In genomic region chr12:2984698-2985097, GRCh38 we compare ENCODE assay signal across 21 cellular contexts. TPM values are rescaled to one million over a fixed set of nuclear protein-coding genes. Genes with fewer than 3 reads are reported as not detected.
A peak's percentile ranks its signal among the peaks of the same experiment; 100 is the strongest.
DNase-seq lines count a peak whose midpoint lies in the region; FAIRE-seq and TF ChIP-seq lines count a peak whose summit lies in the region.
"Had no signal": no experiment of that assay in that cellular context is flagged by ENCODE, and none has a peak within 500 bp of the region (broad histone marks: within the 10 kb centered on the region; RNA-seq: fewer than 3 reads in every experiment).

No MANE protein-coding gene starts in this region.

- peaks cover 11 to 23% (median 16%) of the 10 kb centered on the region in 10 experiments for H3K4me1 ChIP-seq in BLaER1 treated with 17β-estradiol and CSF1 and Interleukin-3, amounts not matched to agents 10 nM and 100 nM
- H3K4me1 ChIP-seq in osteoblast (ENCODE audit: insufficient read depth, low read length), result no peaks in the 10 kb centered on the region
- no peaks in the 10 kb centered on the region for H3K4me1 ChIP-seq in ovary (ENCODE audit: insufficient read depth)
- H3K4me1 ChIP-seq: A549, BE2C, Caco-2 had no signal

- peaks cover 0 to 43% (median 20%) of the 10 kb centered on the region in 11 experiments; a peak in 11 of 22 replicates for H4K20me1 ChIP-seq in BLaER1 treated with 17β-estradiol and CSF1 and Interleukin-3, amounts not matched to agents 10 nM and 100 nM
- H4K20me1 ChIP-seq in osteoblast (ENCODE audit: insufficient read depth, low read length), result peaks cover 30% of the 10 kb centered on the region

- H3K27ac Mint-ChIP-seq in type B pancreatic cell, result no peak overlapping the region
- H3K27ac Mint-ChIP-seq: CD4-positive, CD25-positive, alpha-beta regulatory T cell; CD8-positive, alpha-beta T cell had no signal

- 98 to 100% (median 98%) methylated on average over 1 of the region's 1 CpG for WGBS in ovary, 3 donors

- FAIRE-seq in bronchial epithelial cell (lab: Jason Lieb, UNC), result no peak
- FAIRE-seq: A549, G401.6, GM12892 had no signal

- H3K4me3 Mint-ChIP-seq in type B pancreatic cell, result no peak overlapping the region
- H3K4me3 Mint-ChIP-seq: CD4-positive, CD25-positive, alpha-beta regulatory T cell; CD8-positive, alpha-beta T cell; H9 had no signal

- no peak overlapping the region for H3K4me3 ChIP-seq in BLaER1 treated with 17β-estradiol and CSF1 and Interleukin-3, amounts not matched to agents 10 nM and 100 nM
- H3K4me3 ChIP-seq in bronchial epithelial cell (ENCODE audit: low read depth, low read length) (no peak overlapping the region), osteoblast (ENCODE audit: insufficient read depth, low read length) (no peak overlapping the region), ovary (no peak overlapping the region)
- H3K4me3 ChIP-seq: A549, GM23248 had no signal

- TF ChIP-seq EP300 in ovary (IDR thresholded peaks at IDR 0.05), result no peak

- TF ChIP-seq CTCF in bronchial epithelial cell (IDR thresholded peaks at IDR 0.05; ENCODE audit: insufficient read depth, low read length, severe bottlenecking) (no peak), osteoblast (IDR thresholded peaks at IDR 0.05; ENCODE audit: extremely low read depth, low read depth, low read length) (no peak), type B pancreatic cell (conservative IDR thresholded peaks at IDR 0.05) (no peak), ovary (IDR thresholded peaks at IDR 0.05) (no peak)

- H3K36me3 ChIP-seq in BLaER1 treated with 17β-estradiol and CSF1 and Interleukin-3, amounts not matched to agents 10 nM and 100 nM, result peaks cover 5 to 80% (median 47%) of the 10 kb centered on the region in 11 experiments; a peak in 21 of 22 replicates
- H3K36me3 ChIP-seq in bronchial epithelial cell (ENCODE audit: control insufficient read depth, insufficient read depth, low read length), result peaks cover 1% of the 10 kb centered on the region
- H3K36me3 ChIP-seq in osteoblast (ENCODE audit: insufficient read depth, low read length), result peaks cover 19% of the 10 kb centered on the region
- H3K36me3 ChIP-seq in ovary, result no peaks in the 10 kb centered on the region
- H3K36me3 ChIP-seq: BE2C had no signal

- intact Hi-C loops in posterior vena cava (cut with DNase I), result no loop called here
- intact Hi-C loops in ovary (cut with DNase I), result no loop called here

- H3K27ac ChIP-seq in BLaER1 treated with 17β-estradiol and CSF1 and Interleukin-3, amounts not matched to agents 10 nM and 100 nM, result peak overlapping the region in 1 of 11 experiments; percentile 54; a peak in 2 of 22 replicates
- H3K27ac ChIP-seq in osteoblast (ENCODE audit: low read depth, low read length), result no peak overlapping the region
- H3K27ac ChIP-seq in ovary, result no peak overlapping the region
- H3K27ac ChIP-seq: A549, C4-2B, GM23248 had no signal

- peak overlapping the region in 9 of 11 experiments; percentile 23 to 63 (median 45); a peak in 5 of 22 replicates for H3K4me2 ChIP-seq in BLaER1 treated with 17β-estradiol and CSF1 and Interleukin-3, amounts not matched to agents 10 nM and 100 nM
- H3K4me2 ChIP-seq in osteoblast (ENCODE audit: insufficient read depth, low read length), result no peak overlapping the region
- H3K4me2 ChIP-seq: A549 had no signal

- no peaks in the 10 kb centered on the region for H3K4me1 Mint-ChIP-seq in type B pancreatic cell (ENCODE audit: unreplicated experiment)

- no peak for TF ChIP-seq POLR2A in ovary (IDR thresholded peaks at IDR 0.05)

- no peak overlapping the region for H3K9ac ChIP-seq in BLaER1 treated with 17β-estradiol and CSF1 and Interleukin-3, amounts not matched to agents 10 nM and 100 nM
- H3K9ac ChIP-seq: GM23248 had no signal

- no peak overlapping the region for H2AFZ ChIP-seq in osteoblast (ENCODE audit: low read length)
- H2AFZ ChIP-seq: GM23248 had no signal

- H3K27me3 ChIP-seq in BLaER1 treated with 17β-estradiol and CSF1 and Interleukin-3, amounts not matched to agents 10 nM and 100 nM, result no peaks in the 10 kb centered on the region
- H3K27me3 ChIP-seq in bronchial epithelial cell (ENCODE audit: control insufficient read depth, insufficient read depth, low read length) (no peaks in the 10 kb centered on the region), osteoblast (ENCODE audit: insufficient read depth, low read length) (no peaks in the 10 kb centered on the region), ovary (no peaks in the 10 kb centered on the region)
- H3K27me3 ChIP-seq: BE2C had no signal

- no peaks in the 10 kb centered on the region for H3K27me3 Mint-ChIP-seq in type B pancreatic cell

- H3K36me3 Mint-ChIP-seq in type B pancreatic cell, result peaks cover 17% of the 10 kb centered on the region
- H3K36me3 Mint-ChIP-seq: CD4-positive, CD25-positive, alpha-beta regulatory T cell; CD8-positive, alpha-beta T cell had no signal

- H3K79me2 ChIP-seq in osteoblast (ENCODE audit: insufficient read depth, low read length), result peaks cover 51% of the 10 kb centered on the region

- H3K9me3 Mint-ChIP-seq in type B pancreatic cell, result peaks cover 4% of the 10 kb centered on the region

- peak; percentile 13 for DNase-seq in bronchial epithelial cell (ENCODE audit: low read depth)
- DNase-seq in osteoblast (ENCODE audit: insufficient read length, low spot score, missing footprints), result peak; percentile 25
- no peak for DNase-seq in type B pancreatic cell (ENCODE audit: extremely low spot score, unreplicated experiment)
- no peak for DNase-seq in posterior vena cava (ENCODE audit: low spot score)
- no peak for DNase-seq in ovary
- DNase-seq in DMS153 (lab: John Stamatoyannopoulos, UW), result no peak
- DNase-seq: 8988T; ACHN; AML-193; BE2C; Caco-2; CD4-positive, CD25-positive, alpha-beta regulatory T cell; CD8-positive, alpha-beta T cell; DND-41; GM23248; H9 had no signal

- peaks cover 16 to 43% (median 36%) of the 10 kb centered on the region in 11 experiments for H3K9me3 ChIP-seq in BLaER1 treated with 17β-estradiol and CSF1 and Interleukin-3, amounts not matched to agents 10 nM and 100 nM (replicated peaks in 1 of 11)
- H3K9me3 ChIP-seq in osteoblast (ENCODE audit: low read depth, low read length) (no peaks in the 10 kb centered on the region), ovary (no peaks in the 10 kb centered on the region)
- H3K9me3 ChIP-seq: BE2C had no signal

RNA-seq across cellular contexts. Expression of gene TEAD4, which starts 25.5 kb away (rescaled TPM):
- 2.0 and 4.2 TPM in 2 replicates for total RNA-seq in bronchial epithelial cell
- total RNA-seq in osteoblast, result 15.2 and 16.2 TPM in 2 replicates
- 10.8 and 21.6 TPM in 2 replicates for total RNA-seq in type B pancreatic cell (ENCODE audit: low replicate concordance)
- total RNA-seq in posterior vena cava, result 10 to 100 TPM; 14.1 to 35.3 TPM
- 10 to 100 TPM in 2 of 7 donors, 1 to 10 TPM in 5; 3.6 to 19.9 (median 5.9) TPM for total RNA-seq in ovary
- 1 to 10 TPM; 6.7 to 7.2 TPM for polyA plus RNA-seq in ovary
- total RNA-seq: CD4-positive, CD25-positive, alpha-beta regulatory T cell; CD8-positive, alpha-beta T cell had no signal
- polyA plus RNA-seq: CD4-positive, CD25-positive, alpha-beta regulatory T cell had no signal

Comparison
In these comparisons a context has a peak if more than half of its experiments do, and no peak if none do; other contexts are left out.
1. DNase-seq: peak in bronchial epithelial cell (single experiment) and osteoblast (single experiment); none in type B pancreatic cell (single experiment), posterior vena cava (single experiment), ovary (0 of 5) and DMS153 (single experiment).